In genomic region chr3:38133557-38134405, GRCh38 we compare ENCODE assay signal across 17 cellular contexts. TPM values are rescaled to one million over a fixed set of nuclear protein-coding genes. Genes with fewer than 3 reads are reported as not detected.
DNase-seq lines count a peak whose midpoint lies in the region; ATAC-seq, FAIRE-seq and TF ChIP-seq lines count a peak whose summit lies in the region.
"Had no signal": no experiment of that assay in that cellular context is flagged by ENCODE, and none has a peak within 500 bp of the region (broad histone marks: within the 10 kb centered on the region; RNA-seq: fewer than 3 reads in every experiment).

No MANE protein-coding gene starts in this region.

- no peaks in the 10 kb centered on the region; the same call in 1 of the 2 replicates for H4K20me1 ChIP-seq in PC-9 (ENCODE audit: insufficient read depth)
- H4K20me1 ChIP-seq in neural progenitor cell (ENCODE audit: low read depth) = peaks cover 26% of the 10 kb centered on the region

- no peak for ATAC-seq in GM21390 (IDR thresholded peaks at IDR 0.05; ENCODE audit: unreplicated experiment)
- ATAC-seq: effector memory CD8-positive, alpha-beta T cell; stimulated activated naive CD8-positive, alpha-beta T cell treated with anti-CD3 and anti-CD28 coated beads, Interleukin-15, amount 100 ng/mL, for 72 hours had no signal

- peak overlapping the region; percentile 10 to 88 (median 65) for H3K27ac Mint-ChIP-seq in CD4-positive, alpha-beta memory T cell
- H3K27ac Mint-ChIP-seq in neural progenitor cell = no peak overlapping the region

- no peak for FAIRE-seq in urothelium cell line (lab: Jason Lieb, UNC)

- H3F3A ChIP-seq in PC-9 (ENCODE audit: insufficient read depth, low read depth) (peaks cover 34% of the 10 kb centered on the region; the same call in 1 of the 2 replicates), neural progenitor cell (ENCODE audit: low read depth) (peaks cover 11% of the 10 kb centered on the region)

- no peaks in the 10 kb centered on the region for H3K9me2 ChIP-seq in PC-9 (ENCODE audit: insufficient read depth)

- no peaks in the 10 kb centered on the region for H3K9me3 Mint-ChIP-seq in CD4-positive, alpha-beta memory T cell
- H3K9me3 Mint-ChIP-seq in neural progenitor cell = no peaks in the 10 kb centered on the region
- H3K9me3 Mint-ChIP-seq: effector memory CD8-positive, alpha-beta T cell; naive B cell; stimulated activated naive CD8-positive, alpha-beta T cell treated with anti-CD3 and anti-CD28 coated beads, Interleukin-15, amount 100 ng/mL, for 72 hours had no signal

- H3K9ac ChIP-seq in neural progenitor cell = no peak overlapping the region

- peaks cover 44% of the 10 kb centered on the region for H3K36me3 ChIP-seq in CD4-positive, alpha-beta memory T cell (ENCODE audit: insufficient read depth, low read length)
- H3K36me3 ChIP-seq in PC-9 (ENCODE audit: low read depth) (no peaks in the 10 kb centered on the region; the same call in 1 of the 2 replicates), neural progenitor cell (no peaks in the 10 kb centered on the region)

- no peak overlapping the region for H3K27ac ChIP-seq in CD4-positive, alpha-beta memory T cell (ENCODE audit: low read depth, low read length)
- H3K27ac ChIP-seq in PC-9 (peak overlapping the region; percentile 80), epithelial cell of prostate (peak overlapping the region; percentile 53), neural progenitor cell (no peak overlapping the region)

- DNase-seq in CD4-positive, alpha-beta memory T cell = no peak
- DNase-seq in PC-9 (peak in 1 of 2 experiments; percentile 84), epithelial cell of prostate (ENCODE audit: low read depth, low spot score) (no peak), neural progenitor cell (ENCODE audit: low spot score) (no peak), Ammon's horn (ENCODE audit: low spot score) (no peak), NOMO-1 treated with DMSO at 0.1 percent for 48 hours (lab: John Stamatoyannopoulos, UW; ENCODE audit: unreplicated experiment) (no peak), urothelium cell line (ENCODE audit: low spot score) (no peak)
- DNase-seq: activated CD4-positive, alpha-beta T cell treated with anti-CD3 and anti-CD28 coated beads, Interleukin-2, amount 50 U/mL, for 4 hours; amygdala; effector memory CD8-positive, alpha-beta T cell; Kasumi-1; naive B cell; NCI-H69; stimulated activated CD4-positive, alpha-beta T cell treated with anti-CD3 and anti-CD28 coated beads, Interleukin-2, amount 100 ng/mL, for 24 hours; stimulated activated naive CD8-positive, alpha-beta T cell treated with anti-CD3 and anti-CD28 coated beads, Interleukin-15, amount 100 ng/mL, for 72 hours had no signal

- peaks cover 22 to 76% of the 10 kb centered on the region in 2 donors for H3K36me3 Mint-ChIP-seq in CD4-positive, alpha-beta memory T cell
- peaks cover 7% of the 10 kb centered on the region for H3K36me3 Mint-ChIP-seq in neural progenitor cell

- intact Hi-C loops in CD4-positive, alpha-beta memory T cell (cut with micrococcal nuclease) = loop anchor here (5.0 to 10.0 kb wide), 3 partner anchors 321 to 1271 kb away; partner anchors contain the start of genes ACVR2B and RPSA
- intact Hi-C loops in PC-9 (cut with micrococcal nuclease; ENCODE audit: unreplicated experiment) = loop anchor here (1.0 to 10.0 kb wide), 2 partner anchors 32 to 321 kb away; partner anchors contain the start of genes ACVR2B and OXSR1

- peak overlapping the region in 3 of 8 donors; percentile 40 to 56 (median 49) for H3K4me3 Mint-ChIP-seq in CD4-positive, alpha-beta memory T cell
- H3K4me3 Mint-ChIP-seq in neural progenitor cell = peak overlapping the region; percentile 9
- H3K4me3 Mint-ChIP-seq: effector memory CD8-positive, alpha-beta T cell had no signal

- H3K4me1 Mint-ChIP-seq in CD4-positive, alpha-beta memory T cell = peaks cover 34 to 72% (median 49%) of the 10 kb centered on the region in 4 donors
- peaks cover 24% of the 10 kb centered on the region for H3K4me1 Mint-ChIP-seq in neural progenitor cell

- TF ChIP-seq CTCF in PC-9 (conservative IDR thresholded peaks at IDR 0.05) = no peak
- no peak for TF ChIP-seq CTCF in neural progenitor cell (IDR thresholded peaks at IDR 0.05)

- POLR2A ChIA-PET in CD4-positive, alpha-beta memory T cell (lab: Charles Lee; ENCODE audit: partially characterized antibody) = interaction anchor here (2.5 kb wide), 1 partner anchor 31 kb away, joined by 9 read pairs; the partner anchor contains the start of gene OXSR1
- POLR2A ChIA-PET in PC-9 (lab: Charles Lee; ENCODE audit: unreplicated experiment) = interaction anchor here (0.5 to 1.2 kb wide), 4 partner anchors 8 to 501 kb away, joined by 3 to 6 read pairs (median 4); partner anchors contain the start of gene OXSR1

- H3K4me1 ChIP-seq in CD4-positive, alpha-beta memory T cell (ENCODE audit: insufficient read depth, low read length) = peaks cover 57% of the 10 kb centered on the region
- peaks cover 48% of the 10 kb centered on the region for H3K4me1 ChIP-seq in PC-9 (replicated peaks; ENCODE audit: insufficient read depth)
- H3K4me1 ChIP-seq in neural progenitor cell = peaks cover 6% of the 10 kb centered on the region

- no peaks in the 10 kb centered on the region for H3K27me3 ChIP-seq in CD4-positive, alpha-beta memory T cell (ENCODE audit: insufficient read depth, low read length)
- H3K27me3 ChIP-seq in PC-9 (ENCODE audit: insufficient read depth, low read depth) (no peaks in the 10 kb centered on the region), neural progenitor cell (no peaks in the 10 kb centered on the region)

- no peak overlapping the region for H3K4me3 ChIP-seq in CD4-positive, alpha-beta memory T cell (ENCODE audit: low read length in 2 of 2)
- H3K4me3 ChIP-seq in PC-9 (no peak overlapping the region; the same call in 1 of the 2 replicates), neural progenitor cell (no peak overlapping the region)
- H3K4me3 ChIP-seq: HAP-1 had no signal

- H2AFZ ChIP-seq in PC-9 = no peak overlapping the region
- H2AFZ ChIP-seq in neural progenitor cell (replicated peaks) = no peak overlapping the region

- peaks cover 30% of the 10 kb centered on the region for H3K79me2 ChIP-seq in PC-9 (ENCODE audit: low read depth)
- peaks cover 11% of the 10 kb centered on the region for H3K79me2 ChIP-seq in neural progenitor cell (ENCODE audit: low read depth)

- CTCF ChIA-PET in CD4-positive, alpha-beta memory T cell (lab: Charles Lee; ENCODE audit: partially characterized antibody) = interaction anchor here (3.7 kb wide), 1 partner anchor 15 kb away, joined by 12 read pairs; no protein-coding TSS in a partner anchor
- CTCF ChIA-PET in PC-9 (lab: Charles Lee) = no interaction called here

- BruUV-seq in PC-9 (replicated peaks; lab: Mats Ljungman, UMichigan) = no TSS peak

- no peaks in the 10 kb centered on the region for H3K9me3 ChIP-seq in CD4-positive, alpha-beta memory T cell (ENCODE audit: control insufficient read depth in 1 of 2, low read length in 2 of 2)
- H3K9me3 ChIP-seq in PC-9 (ENCODE audit: insufficient read depth, low read depth) = no peaks in the 10 kb centered on the region
- H3K9me3 ChIP-seq in neural progenitor cell (ENCODE audit: low read depth) = no peaks in the 10 kb centered on the region
- H3K9me3 ChIP-seq: HAP-1 had no signal

- H3K4me2 ChIP-seq in PC-9 (peak overlapping the region; percentile 72), neural progenitor cell (no peak overlapping the region)

- H3K27me3 Mint-ChIP-seq in CD4-positive, alpha-beta memory T cell = no peaks in the 10 kb centered on the region
- H3K27me3 Mint-ChIP-seq in neural progenitor cell (ENCODE audit: insufficient read depth, low read depth) = peaks cover 13% of the 10 kb centered on the region
- H3K27me3 Mint-ChIP-seq: effector memory CD8-positive, alpha-beta T cell; naive B cell; stimulated activated naive CD8-positive, alpha-beta T cell treated with anti-CD3 and anti-CD28 coated beads, Interleukin-15, amount 100 ng/mL, for 72 hours had no signal

RNA-seq across cellular contexts. Expression of gene ACAA1, which starts 3.1 kb away (rescaled TPM):
- 10 to 100 TPM; 78.7 to 82.8 TPM for total RNA-seq in CD4-positive, alpha-beta memory T cell
- 10 to 100 TPM; 52.4 to 76.3 TPM for polyA plus RNA-seq in CD4-positive, alpha-beta memory T cell
- total RNA-seq in PC-9 (2021) = 58.9 and 65.8 TPM in 2 replicates
- 3.3 and 13.3 TPM in 2 replicates for total RNA-seq in neural progenitor cell (ENCODE audit: low replicate concordance)

RNA-seq across cellular contexts. Expression of gene MYD88, which starts 4.7 kb away (rescaled TPM):
- total RNA-seq in CD4-positive, alpha-beta memory T cell = 10 to 100 TPM; 50.5 to 57.4 TPM
- 100 to 1,000 TPM; 104 to 129 TPM for polyA plus RNA-seq in CD4-positive, alpha-beta memory T cell
- 25.0 and 27.4 TPM in 2 replicates for total RNA-seq in PC-9 (2021)
- 3.1 and 5.5 TPM in 2 replicates for total RNA-seq in neural progenitor cell (ENCODE audit: low replicate concordance)

RNA-seq across cellular contexts. Expression of gene OXSR1, which starts 31.6 kb away (rescaled TPM):
- 10 to 100 TPM; 39.6 to 43.9 TPM for total RNA-seq in CD4-positive, alpha-beta memory T cell
- polyA plus RNA-seq in CD4-positive, alpha-beta memory T cell = 10 to 100 TPM; 13.3 to 18.0 TPM
- total RNA-seq in PC-9 (2021) (50.2 and 54.3 TPM in 2 replicates), neural progenitor cell (ENCODE audit: low replicate concordance) (60.2 and 65.8 TPM in 2 replicates)

Comparison
In these comparisons a context has a peak if more than half of its experiments do, and no peak if none do; other contexts are left out.
1. H3K27ac ChIP-seq: peak in PC-9 (single experiment) and epithelial cell of prostate (single experiment); none in CD4-positive, alpha-beta memory T cell (single experiment) and neural progenitor cell (single experiment).